In genomic region chr5:9572246-9572645, GRCh38 we compare ENCODE assay signal across 4 cellular contexts. TPM values are rescaled to one million over a fixed set of nuclear protein-coding genes. Genes with fewer than 3 reads are reported as not detected.
"Had no signal": no experiment of that assay in that cellular context is flagged by ENCODE, and none has a peak within 500 bp of the region (broad histone marks: within the 10 kb centered on the region; RNA-seq: fewer than 3 reads in every experiment).

No MANE protein-coding gene starts in this region.

- H3K4me3 ChIP-seq: GM12878 had no signal

- ATAC-seq: GM12878 had no signal

- DNase-seq: GDM1, GF-D8 had no signal

RNA-seq across cellular contexts. Expression of gene TAS2R1, which starts 57.9 kb away (rescaled TPM):
- total RNA-seq: G401, GM12878 had no signal
- polyA plus RNA-seq: GM12878 had no signal
